10 cellular contexts compared by ENCODE assay signal in genomic region chr2:73907840-73908452, GRCh38. TPM values are rescaled to one million over a fixed set of nuclear protein-coding genes. Genes with fewer than 3 reads are reported as not detected.
DNase-seq lines count a peak whose midpoint lies in the region; ATAC-seq and TF ChIP-seq lines count a peak whose summit lies in the region.
"Had no signal": no experiment of that assay in that cellular context is flagged by ENCODE, and none has a peak within 500 bp of the region (broad histone marks: within the 10 kb centered on the region; RNA-seq: fewer than 3 reads in every experiment).

No MANE protein-coding gene starts in this region.

- H3K9me3 Mint-ChIP-seq in endodermal cell (no peaks in the 10 kb centered on the region), nephron progenitor cell (no peaks in the 10 kb centered on the region)

- POLR2A ChIA-PET in A673 (lab: Charles Lee; ENCODE audit: low non-redundant PET): no interaction called here

- WGBS in endodermal cell (ENCODE audit: insufficient coverage in 1 of 2, insufficient read length in 1 of 2), 2 experiments: 67 to 77% methylated on average over 4 to 5 of the region's 5 CpGs
- 36 to 42% (median 38%) methylated on average over 5 of the region's 5 CpGs for WGBS in psoas muscle, 3 donors

- BruUV-seq in A673 (replicated peaks; lab: Mats Ljungman, UMichigan): no TSS peak

- H3K9me3 ChIP-seq in A673 (ENCODE audit: low read depth, low read length, poor library complexity, severe bottlenecking): no peaks in the 10 kb centered on the region
- no peaks in the 10 kb centered on the region for H3K9me3 ChIP-seq in endodermal cell (ENCODE audit: control insufficient read depth, low read length)
- H3K9me3 ChIP-seq in psoas muscle: no peaks in the 10 kb centered on the region
- H3K9me3 ChIP-seq: upper lobe of left lung had no signal

- no peak overlapping the region for H3K27ac Mint-ChIP-seq in endodermal cell
- H3K27ac Mint-ChIP-seq in nephron progenitor cell: no peak overlapping the region
- H3K27ac Mint-ChIP-seq: brain had no signal

- H3K27me3 ChIP-seq in A673 (replicated peaks; ENCODE audit: insufficient read depth, low read depth, low read length, poor library complexity) (no peaks in the 10 kb centered on the region), endodermal cell (ENCODE audit: control insufficient read depth, insufficient read depth, low read length, poor library complexity, severe bottlenecking) (peaks cover 4% of the 10 kb centered on the region), psoas muscle (ENCODE audit: insufficient read depth in 3 of 3, low read length in 2 of 3) (no peaks in the 10 kb centered on the region)
- H3K27me3 ChIP-seq: upper lobe of left lung had no signal

- peak; percentile 54 for DNase-seq in A673 (ENCODE audit: low spot score)
- DNase-seq in NCI-H146 (lab: John Stamatoyannopoulos, UW): peak; percentile 95
- peak; percentile 79 for DNase-seq in endodermal cell
- no peak for DNase-seq in psoas muscle
- DNase-seq in superior temporal gyrus (ENCODE audit: extremely low spot score): no peak
- DNase-seq in nephron progenitor cell: no peak

- H3K36me3 ChIP-seq in A673 (ENCODE audit: insufficient read depth, low read length, poor library complexity, severe bottlenecking) (no peaks in the 10 kb centered on the region), endodermal cell (ENCODE audit: control insufficient read depth, insufficient read depth, low read length) (no peaks in the 10 kb centered on the region), psoas muscle (ENCODE audit: insufficient read depth in 1 of 2, low read depth in 1 of 2) (no peaks in the 10 kb centered on the region)
- H3K36me3 ChIP-seq: upper lobe of left lung had no signal

- H3K36me3 Mint-ChIP-seq in endodermal cell (ENCODE audit: low read depth): no peaks in the 10 kb centered on the region
- H3K36me3 Mint-ChIP-seq in nephron progenitor cell (ENCODE audit: low read depth): no peaks in the 10 kb centered on the region
- H3K36me3 Mint-ChIP-seq: brain had no signal

- CTCF ChIA-PET in A673 (lab: Charles Lee): interaction anchor here (0.9 kb wide), 1 partner anchor 244 kb away, joined by 3 read pairs; no protein-coding TSS in a partner anchor

- H3K4me1 ChIP-seq in A673 (ENCODE audit: insufficient read depth, low read length, poor library complexity, severe bottlenecking) (peaks cover 11% of the 10 kb centered on the region), endodermal cell (ENCODE audit: control insufficient read depth, insufficient read depth, low read length) (no peaks in the 10 kb centered on the region), psoas muscle (no peaks in the 10 kb centered on the region)
- H3K4me1 ChIP-seq: upper lobe of left lung had no signal

- intact Hi-C loops in A673 (cut with micrococcal nuclease; ENCODE audit: unreplicated experiment): no loop called here
- intact Hi-C loops in psoas muscle (cut with DNase I): no loop called here

- H3K27me3 Mint-ChIP-seq in endodermal cell (ENCODE audit: insufficient read depth) (no peaks in the 10 kb centered on the region), nephron progenitor cell (ENCODE audit: low read depth, poor library complexity) (peaks cover 7% of the 10 kb centered on the region)

- H3K4me1 Mint-ChIP-seq in endodermal cell (peaks cover 2% of the 10 kb centered on the region), nephron progenitor cell (no peaks in the 10 kb centered on the region)

- TF ChIP-seq CTCF in A673 (conservative IDR thresholded peaks at IDR 0.05; ENCODE audit: low read depth, low read length) (peak; percentile 46), endodermal cell (conservative IDR thresholded peaks at IDR 0.05) (peak; percentile 62), psoas muscle (IDR thresholded peaks at IDR 0.05) (peak; percentile 19), nephron progenitor cell (IDR thresholded peaks at IDR 0.05) (no peak)

- ATAC-seq in GM18907 (IDR thresholded peaks at IDR 0.05; ENCODE audit: unreplicated experiment): peak; percentile 53
- ATAC-seq in activated CD4-positive, CD25-positive, alpha-beta regulatory T cell treated with anti-CD3 and anti-CD28 coated beads, Interleukin-2, amount 50 U/mL, for 24 hours: peak; percentile 85 to 88
- peak in 2 of 4 donors; percentile 51 for ATAC-seq in psoas muscle

- H3K4me3 Mint-ChIP-seq in endodermal cell (no peak overlapping the region), nephron progenitor cell (no peak overlapping the region)
- H3K4me3 Mint-ChIP-seq: brain had no signal

- H3K27ac ChIP-seq in A673 (ENCODE audit: low read depth, low read length, poor library complexity, severe bottlenecking): no peak overlapping the region
- H3K27ac ChIP-seq in endodermal cell (ENCODE audit: low read depth, low read length): no peak overlapping the region
- no peak overlapping the region for H3K27ac ChIP-seq in psoas muscle
- H3K27ac ChIP-seq: upper lobe of left lung had no signal

- H3K4me3 ChIP-seq in A673 (ENCODE audit: low read depth, low read length, poor library complexity, severe bottlenecking): no peak overlapping the region
- H3K4me3 ChIP-seq in endodermal cell (ENCODE audit: low read length): no peak overlapping the region
- H3K4me3 ChIP-seq in psoas muscle: no peak overlapping the region
- H3K4me3 ChIP-seq: upper lobe of left lung had no signal

- no peak overlapping the region for H3K9ac ChIP-seq in endodermal cell (ENCODE audit: extremely low read depth, low read length, poor library complexity, severe bottlenecking)

RNA-seq across cellular contexts. Expression of gene ACTG2, which starts 15.1 kb away (rescaled TPM):
- total RNA-seq in A673 (2021) (0.59 and 2.7 TPM in 2 replicates), endodermal cell (1 to 10 TPM; 1.5 to 1.6 TPM), psoas muscle (1 to 10 TPM in 2 of 4 donors, under 1 TPM in 2; 0.44 to 3.4 (median 1.8) TPM)
- polyA plus RNA-seq in endodermal cell (2013, experiment 1 of 2): 7.3 TPM
- polyA plus RNA-seq in endodermal cell (2013, experiment 2 of 2): 12.0 TPM
- polyA plus RNA-seq in psoas muscle: 1 to 10 TPM; 2.5 to 4.0 (median 2.7) TPM

RNA-seq across cellular contexts. Expression of gene DGUOK, which starts 18.7 kb away (rescaled TPM):
- 106 and 107 TPM in 2 replicates for total RNA-seq in A673 (2021)
- total RNA-seq in endodermal cell: 10 to 100 TPM; 61.1 to 85.2 TPM
- 121 TPM for polyA plus RNA-seq in endodermal cell (2013, experiment 1 of 2)
- polyA plus RNA-seq in endodermal cell (2013, experiment 2 of 2): 111 TPM
- 10 to 100 TPM; 12.9 to 22.9 (median 20.7) TPM for total RNA-seq in psoas muscle
- 10 to 100 TPM; 22.3 to 74.2 (median 53.7) TPM for polyA plus RNA-seq in psoas muscle

Comparison
In these comparisons a context has a peak if more than half of its experiments do, and no peak if none do; other contexts are left out.
1. DNase-seq: peak in A673 (single experiment), NCI-H146 (single experiment) and endodermal cell (single experiment); none in psoas muscle (0 of 2), superior temporal gyrus (single experiment) and nephron progenitor cell (single experiment).